In the genomic region with DNA sequence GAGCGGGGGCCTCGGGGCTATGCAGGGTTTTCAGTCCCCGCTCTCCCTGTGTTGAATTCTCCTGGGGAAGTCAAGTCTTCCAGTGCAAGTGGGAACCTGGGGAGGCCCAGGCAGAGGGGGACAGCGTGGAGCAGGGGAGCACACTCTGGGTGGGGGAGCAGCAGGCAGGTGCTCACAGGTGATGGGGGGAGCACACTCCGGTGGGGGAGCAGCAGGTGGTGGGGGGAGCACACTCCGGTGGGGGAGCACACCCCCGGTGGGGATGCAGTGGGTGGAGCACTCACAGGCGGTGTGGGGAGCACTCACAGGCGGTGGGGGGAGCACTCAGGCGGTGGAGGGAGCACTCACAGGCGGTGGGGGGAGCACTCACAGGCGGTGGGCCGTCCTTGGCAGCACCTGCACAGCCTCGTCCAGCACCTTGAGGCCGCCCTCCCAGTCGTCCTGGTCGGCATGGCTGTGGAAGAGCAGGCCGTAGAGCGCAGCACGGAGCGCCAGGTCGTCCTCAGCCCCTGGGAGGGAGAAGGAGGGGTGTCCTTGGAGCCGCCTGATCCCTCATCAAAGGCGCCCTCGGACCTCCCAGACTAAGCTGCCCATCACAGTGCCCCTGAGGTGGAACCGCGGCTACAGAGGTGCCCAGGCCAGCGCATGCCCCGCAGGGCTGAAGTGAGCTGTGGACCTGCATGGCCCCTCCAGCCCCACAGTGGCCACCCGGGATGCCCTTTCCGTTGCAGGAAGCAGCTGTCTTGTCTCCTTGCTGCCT, we compare ENCODE assay signal across 26 cellular contexts. TPM values are rescaled to one million over a fixed set of nuclear protein-coding genes. Genes with fewer than 3 reads are reported as not detected.
DNase-seq lines count a peak whose midpoint lies in the region; ATAC-seq and TF ChIP-seq lines count a peak whose summit lies in the region.
"Had no signal": no experiment of that assay in that cellular context is flagged by ENCODE, and none has a peak within 500 bp of the region (broad histone marks: within the 10 kb centered on the region; RNA-seq: fewer than 3 reads in every experiment).

No MANE protein-coding gene starts in this region.

- ATAC-seq in Right ventricle myocardium inferior (no peak), esophagus mucosa (peak; percentile 7), upper lobe of left lung (ENCODE audit: low FRiP score in 2 of 2) (no peak)
- ATAC-seq: activated CD4-positive, CD25-positive, alpha-beta regulatory T cell treated with anti-CD3 and anti-CD28 coated beads, Interleukin-2, amount 50 U/mL, for 24 hours; CD8-positive, alpha-beta T cell; gastroesophageal sphincter; T-helper 17 cell had no signal

- peak; percentile 57 for DNase-seq in Right ventricle myocardium inferior (ENCODE audit: missing footprints)
- DNase-seq in left ventricle myocardium inferior = no peak
- no peak for DNase-seq in neuronal stem cell (ENCODE audit: low spot score)
- DNase-seq in upper lobe of left lung = peak; percentile 6 to 76
- no peak for DNase-seq in HAP-1 (ENCODE audit: low spot score in 2 of 2)
- DNase-seq in NCI-H82 (lab: John Stamatoyannopoulos, UW) = no peak
- no peak for DNase-seq in prostate gland (ENCODE audit: low spot score)
- DNase-seq: activated CD4-positive, alpha-beta memory T cell treated with anti-CD3 and anti-CD28 coated beads, Interleukin-2, amount 10 ng/mL, durations not matched to agents 7 days and 5 days; activated CD8-positive, alpha-beta memory T cell treated with anti-CD3 and anti-CD28 coated beads, Interleukin-2, amount 50 U/mL, for 4 hours; amygdala; DMS 273 treated with DMSO at 0.1 percent for 48 hours; mesendoderm; NCI-H2029; NCI-H524 treated with DMSO at 0.1 percent for 48 hours; NK-92 treated with Interleukin-12 subunit alpha and Interleukin-12 subunit beta, amount 100 ng/mL, for 24 hours; stimulated activated naive B cell treated with anti-CD40 and anti-IgM and Interleukin-4, amounts not matched to agents 10 μg/mL and 1 μg/mL and 100 μg/mL, for 72 hours; substantia nigra had no signal

- H4K8ac ChIP-seq in neuronal stem cell (ENCODE audit: low read depth, low read length) = no peak overlapping the region

- WGBS in neuronal stem cell (ENCODE audit: extremely low coverage in 2 of 2, insufficient read length in 2 of 2, insufficient replicate concordance in 1 of 2), 2 donors = no CpG with 5 or more reads among the region's 31 CpGs
- WGBS in upper lobe of left lung, 2 donors = 79 to 81% methylated on average over 10 to 11 of the region's 31 CpGs
- WGBS in prostate gland = 81% methylated on average over 30 of the region's 31 CpGs

- H3K27me3 ChIP-seq in left ventricle myocardium inferior (ENCODE audit: low read depth) = peaks cover 33% of the 10 kb centered on the region
- H3K27me3 ChIP-seq in neuronal stem cell (ENCODE audit: control insufficient read depth in 3 of 3, insufficient read depth in 3 of 3, low read depth in 1 of 3, low read length in 3 of 3) = peaks cover 0 to 36% (median 0%) of the 10 kb centered on the region in 3 experiments
- H3K27me3 ChIP-seq in upper lobe of left lung = no peaks in the 10 kb centered on the region
- H3K27me3 ChIP-seq in HAP-1 (ENCODE audit: low read depth) = peaks cover 12% of the 10 kb centered on the region
- H3K27me3 ChIP-seq in prostate gland (replicated peaks; ENCODE audit: insufficient read depth) = peaks cover 5% of the 10 kb centered on the region
- H3K27me3 ChIP-seq: neutrophil, vagina had no signal

- peak overlapping the region; percentile 24 for H4K91ac ChIP-seq in neuronal stem cell (ENCODE audit: low read depth, low read length, poor library complexity)

- no peak for TF ChIP-seq POLR2A in upper lobe of left lung (IDR thresholded peaks at IDR 0.05)
- TF ChIP-seq POLR2A in prostate gland (IDR thresholded peaks at IDR 0.05) = no peak

- H3K23ac ChIP-seq in neuronal stem cell (ENCODE audit: low read depth, low read length, poor library complexity) = no peak overlapping the region

- no peak overlapping the region for H3K14ac ChIP-seq in neuronal stem cell (ENCODE audit: low read length)

- H3K4me3 ChIP-seq in left ventricle myocardium inferior (no peak overlapping the region), neuronal stem cell (ENCODE audit: low read length in 2 of 2) (no peak overlapping the region), upper lobe of left lung (no peak overlapping the region), HAP-1 (no peak overlapping the region), prostate gland (no peak overlapping the region)
- H3K4me3 ChIP-seq: gastroesophageal sphincter, vagina had no signal

- intact Hi-C loops in Right ventricle myocardium inferior (cut with DNase I) (no loop called here), left ventricle myocardium inferior (cut with micrococcal nuclease) (no loop called here), prostate gland (cut with DNase I) (no loop called here)

- H3K4me1 ChIP-seq in left ventricle myocardium inferior (no peaks in the 10 kb centered on the region), neuronal stem cell (ENCODE audit: control insufficient read depth in 2 of 2, insufficient read depth in 1 of 2, low read depth in 1 of 2, low read length in 2 of 2) (peaks cover 0 to 1% of the 10 kb centered on the region in 2 donors), upper lobe of left lung (no peaks in the 10 kb centered on the region), HAP-1 (no peaks in the 10 kb centered on the region), prostate gland (replicated peaks) (no peaks in the 10 kb centered on the region)
- H3K4me1 ChIP-seq: gastroesophageal sphincter, vagina had no signal

- in situ Hi-C loops in HAP-1 (cut with MboI; ENCODE audit: low sequenced_read_pairs) = no loop called here

- no peak overlapping the region for H2BK5ac ChIP-seq in neuronal stem cell (ENCODE audit: low read length)

- H3K9me3 ChIP-seq in left ventricle myocardium inferior (replicated peaks) (no peaks in the 10 kb centered on the region), neuronal stem cell (replicated peaks in 1 of 2; ENCODE audit: control insufficient read depth in 2 of 2, insufficient read depth in 1 of 2, low read depth in 1 of 2, low read length in 2 of 2) (no peaks in the 10 kb centered on the region), upper lobe of left lung (no peaks in the 10 kb centered on the region), HAP-1 (no peaks in the 10 kb centered on the region), prostate gland (no peaks in the 10 kb centered on the region)
- H3K9me3 ChIP-seq: gastroesophageal sphincter, neutrophil, vagina had no signal

- no peaks in the 10 kb centered on the region for H3K79me1 ChIP-seq in neuronal stem cell (ENCODE audit: low read depth, low read length)

- H2AK5ac ChIP-seq in neuronal stem cell (ENCODE audit: low read depth, low read length) = no peak overlapping the region

- no peak overlapping the region for H3K4ac ChIP-seq in neuronal stem cell (ENCODE audit: low read length)

- H2AFZ ChIP-seq in neuronal stem cell (ENCODE audit: low read length) = no peak overlapping the region

- peak overlapping the region; percentile 29 for H2BK120ac ChIP-seq in neuronal stem cell (ENCODE audit: low read depth, low read length)

- H3K36me3 ChIP-seq in left ventricle myocardium inferior (no peaks in the 10 kb centered on the region), neuronal stem cell (replicated peaks in 1 of 2; ENCODE audit: control insufficient read depth in 2 of 2, insufficient read depth in 2 of 2, low read length in 2 of 2) (no peaks in the 10 kb centered on the region), upper lobe of left lung (no peaks in the 10 kb centered on the region), HAP-1 (replicated peaks) (no peaks in the 10 kb centered on the region), prostate gland (no peaks in the 10 kb centered on the region)
- H3K36me3 ChIP-seq: gastroesophageal sphincter, neutrophil, vagina had no signal

- H2BK12ac ChIP-seq in neuronal stem cell (ENCODE audit: low read length) = no peak overlapping the region

- H3K27ac ChIP-seq in left ventricle myocardium inferior (replicated peaks) = no peak overlapping the region
- no peak overlapping the region for H3K27ac ChIP-seq in neuronal stem cell (replicated peaks; ENCODE audit: low read length)
- no peak overlapping the region for H3K27ac ChIP-seq in upper lobe of left lung
- H3K27ac ChIP-seq in prostate gland = no peak overlapping the region
- H3K27ac ChIP-seq: gastroesophageal sphincter, neutrophil, vagina had no signal

- no peak overlapping the region for H3K4me2 ChIP-seq in neuronal stem cell (ENCODE audit: insufficient read depth, low read length, poor library complexity, severe bottlenecking)

- peak overlapping the region; percentile 60 for H3K9ac ChIP-seq in neuronal stem cell (ENCODE audit: low read depth, low read length, poor library complexity)

- TF ChIP-seq CTCF in left ventricle myocardium inferior (IDR thresholded peaks at IDR 0.05; ENCODE audit: borderline replicate concordance) (no peak), upper lobe of left lung (IDR thresholded peaks at IDR 0.05) (no peak), prostate gland (IDR thresholded peaks at IDR 0.05) (no peak)

- H3K18ac ChIP-seq in neuronal stem cell (ENCODE audit: low read length) = peak overlapping the region; percentile 44

- TF ChIP-seq EP300 in upper lobe of left lung (IDR thresholded peaks at IDR 0.05) = no peak

- no peak overlapping the region for H2BK15ac ChIP-seq in neuronal stem cell (ENCODE audit: low read length)

RNA-seq across cellular contexts. Expression of gene CFAP46, which starts 56.7 kb away (rescaled TPM):
- total RNA-seq in Right ventricle myocardium inferior (0.57 TPM), left ventricle myocardium inferior (0.99 TPM), esophagus mucosa (0.64 TPM), upper lobe of left lung (10 to 100 TPM in 2 of 6 donors, 1 to 10 TPM in 3, under 1 TPM in 1; 0.60 to 28.3 (median 8.0) TPM), prostate gland (1 to 10 TPM; 1.4 to 9.3 TPM)
- 1.5 TPM for polyA plus RNA-seq in neuronal stem cell (2013, experiment 1 of 2)
- 1.4 TPM for polyA plus RNA-seq in neuronal stem cell (2013, experiment 2 of 2)
- total RNA-seq: activated CD4-positive, alpha-beta memory T cell treated with anti-CD3 and anti-CD28 coated beads, Interleukin-2, amount 10 ng/mL, durations not matched to agents 7 days and 5 days; B cell; CD8-positive, alpha-beta T cell; myocyte; T-helper 17 cell; vagina had no signal

Comparison
In these comparisons a context has a peak if more than half of its experiments do, and no peak if none do; other contexts are left out.
1. DNase-seq: peak in Right ventricle myocardium inferior (single experiment) and upper lobe of left lung (2 of 2); none in left ventricle myocardium inferior (single experiment), neuronal stem cell (single experiment), HAP-1 (0 of 2), NCI-H82 (single experiment) and prostate gland (single experiment).